Comparison of ENCODE assay signal across 1 cellular context in the genomic region with DNA sequence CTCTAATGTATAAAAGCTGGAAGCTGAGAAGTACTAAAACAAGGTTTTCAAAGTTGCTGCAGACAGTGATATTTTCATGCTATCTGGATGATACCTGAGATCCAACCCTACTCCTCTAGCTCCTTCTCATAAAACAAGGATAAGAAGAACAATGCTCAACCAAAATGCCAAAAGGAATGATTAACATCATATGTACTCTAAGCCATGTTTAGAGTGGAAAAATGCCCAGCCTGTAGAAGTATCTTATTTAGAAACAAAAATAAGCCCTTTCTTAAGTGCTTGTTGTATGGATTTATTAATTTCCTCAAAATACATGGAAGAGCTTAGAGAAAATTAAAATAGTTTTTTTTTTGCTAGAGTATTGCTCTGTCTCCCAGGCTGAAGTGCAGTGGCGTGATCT.
TF ChIP-seq lines count a peak whose summit lies in the region.

No MANE protein-coding gene starts in this region.

TF ChIP-seq in GM12878, 131 proteins besides CTCF, POLR2A, EP300 and RAD21:
- TF ChIP-seq, protein P1, sequence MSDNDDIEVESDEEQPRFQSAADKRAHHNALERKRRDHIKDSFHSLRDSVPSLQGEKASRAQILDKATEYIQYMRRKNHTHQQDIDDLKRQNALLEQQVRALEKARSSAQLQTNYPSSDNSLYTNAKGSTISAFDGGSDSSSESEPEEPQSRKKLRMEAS (IDR thresholded peaks at IDR 0.05; ENCODE audit: low read depth, low read length): no peak
- TF ChIP-seq KLF5 (IDR thresholded peaks at IDR 0.05; ENCODE audit: partially characterized antibody): no peak
- no peak for TF ChIP-seq NFIC (IDR thresholded peaks at IDR 0.05; ENCODE audit: low read depth, low read length)
- TF ChIP-seq, protein P2, sequence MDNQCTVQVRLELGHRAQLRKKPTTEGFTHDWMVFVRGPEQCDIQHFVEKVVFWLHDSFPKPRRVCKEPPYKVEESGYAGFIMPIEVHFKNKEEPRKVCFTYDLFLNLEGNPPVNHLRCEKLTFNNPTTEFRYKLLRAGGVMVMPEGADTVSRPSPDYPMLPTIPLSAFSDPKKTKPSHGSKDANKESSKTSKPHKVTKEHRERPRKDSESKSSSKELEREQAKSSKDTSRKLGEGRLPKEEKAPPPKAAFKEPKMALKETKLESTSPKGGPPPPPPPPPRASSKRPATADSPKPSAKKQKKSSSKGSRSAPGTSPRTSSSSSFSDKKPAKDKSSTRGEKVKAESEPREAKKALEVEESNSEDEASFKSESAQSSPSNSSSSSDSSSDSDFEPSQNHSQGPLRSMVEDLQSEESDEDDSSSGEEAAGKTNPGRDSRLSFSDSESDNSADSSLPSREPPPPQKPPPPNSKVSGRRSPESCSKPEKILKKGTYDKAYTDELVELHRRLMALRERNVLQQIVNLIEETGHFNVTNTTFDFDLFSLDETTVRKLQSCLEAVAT (IDR thresholded peaks at IDR 0.05): no peak
- TF ChIP-seq EZH2 (IDR thresholded peaks at IDR 0.05; ENCODE audit: borderline replicate concordance, control insufficient read depth, low read depth, low read length): no peak
- TF ChIP-seq SRF (IDR thresholded peaks at IDR 0.05; ENCODE audit: low read depth in 2 of 2, low read length in 2 of 2): no peak
- TF ChIP-seq ZNF274 (IDR thresholded peaks at IDR 0.05; ENCODE audit: insufficient read depth, insufficient read length): no peak
- TF ChIP-seq MYC (IDR thresholded peaks at IDR 0.05; ENCODE audit: insufficient read depth, insufficient read length, insufficient replicate concordance, low read length, severe bottlenecking): no peak
- TF ChIP-seq RB1 (IDR thresholded peaks at IDR 0.05; ENCODE audit: borderline replicate concordance): no peak
- no peak for TF ChIP-seq TCF7 (IDR thresholded peaks at IDR 0.05; ENCODE audit: borderline replicate concordance)
- TF ChIP-seq TCF3 (IDR thresholded peaks at IDR 0.05; ENCODE audit: borderline replicate concordance, insufficient read depth, low read depth, low read length): no peak
- no peak for TF ChIP-seq HDAC6 (IDR thresholded peaks at IDR 0.05; ENCODE audit: unreplicated experiment)
- TF ChIP-seq NR2C2 (IDR thresholded peaks at IDR 0.05; ENCODE audit: borderline replicate concordance, control insufficient read depth, insufficient read length, low read depth): no peak
- no peak for TF ChIP-seq SUZ12 (IDR thresholded peaks at IDR 0.05; ENCODE audit: unreplicated experiment)
- TF ChIP-seq POLR2AphosphoS5 (IDR thresholded peaks at IDR 0.05; ENCODE audit: low read length): no peak
- no peak for TF ChIP-seq TCF12 (IDR thresholded peaks at IDR 0.05; ENCODE audit: low read depth, low read length)
TF ChIP-seq in GM12878: peak in this region for 0.
